In genomic region chr11:133948711-133949110, GRCh38 we compare ENCODE assay signal across 14 cellular contexts. TPM values are rescaled to one million over a fixed set of nuclear protein-coding genes. Genes with fewer than 3 reads are reported as not detected.
DNase-seq lines count a peak whose midpoint lies in the region; ATAC-seq and TF ChIP-seq lines count a peak whose summit lies in the region.
"Had no signal": no experiment of that assay in that cellular context is flagged by ENCODE, and none has a peak within 500 bp of the region (broad histone marks: within the 10 kb centered on the region; RNA-seq: fewer than 3 reads in every experiment).

No MANE protein-coding gene starts in this region.

- H3K9me3 ChIP-seq in iPS-15b (ENCODE audit: control insufficient read depth, insufficient read depth, low read length), result no peaks in the 10 kb centered on the region
- H3K9me3 ChIP-seq: transverse colon had no signal

- H3K4me3 ChIP-seq in GM23338, result peak overlapping the region; percentile 38; the same call in 1 of the 2 replicates
- H3K4me3 ChIP-seq in iPS-15b (ENCODE audit: low read depth, low read length), result peak overlapping the region; percentile 37
- H3K4me3 ChIP-seq: transverse colon had no signal

- H3K27me3 Mint-ChIP-seq in GM23338 (ENCODE audit: insufficient read depth, low read depth, poor library complexity), result peaks cover 21% of the 10 kb centered on the region
- H3K27me3 Mint-ChIP-seq in WTC11 (ENCODE audit: low read depth), result no peaks in the 10 kb centered on the region

- POLR2A ChIA-PET in WTC11 (lab: Charles Lee), result interaction anchor here (1.3 kb wide), 1 partner anchor 8 kb away, joined by 4 read pairs; the partner anchor contains the start of gene IGSF9B

- H3K4me2 ChIP-seq in GM23338, result peak overlapping the region; percentile 75

- H3K4me1 Mint-ChIP-seq in GM23338 (peaks cover 78% of the 10 kb centered on the region), WTC11 (peaks cover 73% of the 10 kb centered on the region)

- peaks cover 29% of the 10 kb centered on the region for H4K20me1 ChIP-seq in GM23338 (replicated peaks; ENCODE audit: insufficient read depth)

- H3K36me3 Mint-ChIP-seq in GM23338 (ENCODE audit: low read depth) (peaks cover 9% of the 10 kb centered on the region; the same call in 2 of the 3 replicates), WTC11 (peaks cover 7% of the 10 kb centered on the region)

- no peak overlapping the region for H2AFZ ChIP-seq in GM23338

- TF ChIP-seq CTCF in GM23338 (conservative IDR thresholded peaks at IDR 0.05; ENCODE audit: low read depth in 2 of 2) (no peak), WTC11 (IDR thresholded peaks at IDR 0.05) (no peak)

- CTCF ChIA-PET in WTC11 (lab: Charles Lee), result interaction anchor here (0.8 to 3.7 kb wide), 17 partner anchors 9 to 865 kb away, joined by 3 to 37 read pairs (median 8); partner anchors contain the start of gene IGSF9B

- 0 out of 2 replicates have a peak overlapping the region, but pooled peaks have one; percentile 14 for H3K27ac ChIP-seq in GM23338 (ENCODE audit: low read depth)
- H3K27ac ChIP-seq: brain microvascular endothelial cell, foreskin keratinocyte, transverse colon had no signal

- no peak overlapping the region for H3K9ac ChIP-seq in iPS-15b (ENCODE audit: low read depth, low read length)

- no peaks in the 10 kb centered on the region; the same call in 2 of the 3 replicates for H3K9me3 Mint-ChIP-seq in GM23338
- H3K9me3 Mint-ChIP-seq in WTC11, result no peaks in the 10 kb centered on the region
- H3K9me3 Mint-ChIP-seq: activated T-cell treated with anti-CD3 and anti-CD28 coated beads, Interleukin-2, amount 50 U/mL, for 4 hours had no signal

- H3K36me3 ChIP-seq in GM23338 (ENCODE audit: insufficient read depth) (0 out of 2 replicates have a peak, but pooled peaks cover 2% of the 10 kb centered on the region), iPS-15b (ENCODE audit: control insufficient read depth, insufficient read depth, low read length) (peaks cover 17% of the 10 kb centered on the region)
- H3K36me3 ChIP-seq: brain microvascular endothelial cell, transverse colon had no signal

- DNase-seq in NCI-H510A treated with DMSO at 0.1 percent for 48 hours (lab: John Stamatoyannopoulos, UW) (peak; percentile 47), NCI-H510A (lab: John Stamatoyannopoulos, UW) (no peak), GM23338 (ENCODE audit: low spot score) (no peak), WTC11 (ENCODE audit: low spot score) (no peak), DMS53 treated with DMSO at 0.1 percent for 48 hours (lab: John Stamatoyannopoulos, UW; ENCODE audit: unreplicated experiment) (no peak), ecto neural progenitor cell (ENCODE audit: low spot score) (no peak), GM19238 (ENCODE audit: insufficient read length, low spot score) (no peak)
- DNase-seq: brain microvascular endothelial cell, Calu3, foreskin keratinocyte, transverse colon had no signal

- H3K27me3 ChIP-seq in GM23338 (ENCODE audit: insufficient read depth), result no peaks in the 10 kb centered on the region
- H3K27me3 ChIP-seq in iPS-15b (ENCODE audit: control insufficient read depth, insufficient read depth, low read length), result no peaks in the 10 kb centered on the region

- H3K4me3 Mint-ChIP-seq in GM23338 (peak overlapping the region; percentile 55), WTC11 (peak overlapping the region; percentile 20)

- no peak for ATAC-seq in GM23338
- no peak for ATAC-seq in WTC11
- ATAC-seq: HCT116 had no signal

- H3F3A ChIP-seq in GM23338 (replicated peaks; ENCODE audit: low read depth), result no peaks in the 10 kb centered on the region; the same call in 1 of the 2 replicates

- H3K4me1 ChIP-seq in GM23338 (ENCODE audit: insufficient read depth) (peaks cover 71% of the 10 kb centered on the region), iPS-15b (ENCODE audit: control insufficient read depth, insufficient read depth, low read length) (peaks cover 47% of the 10 kb centered on the region)
- H3K4me1 ChIP-seq: foreskin keratinocyte had no signal

- peaks cover 74% of the 10 kb centered on the region for H3K79me2 ChIP-seq in GM23338 (replicated peaks; ENCODE audit: insufficient read depth)

- H3K27ac Mint-ChIP-seq in GM23338, result peak overlapping the region; percentile 45
- peak overlapping the region; percentile 34; the same call in 1 of the 2 replicates for H3K27ac Mint-ChIP-seq in WTC11

- no peaks in the 10 kb centered on the region for H3K9me2 ChIP-seq in GM23338 (ENCODE audit: insufficient read depth)

TF ChIP-seq in GM23338, 12 proteins besides CTCF, POLR2A, EP300 and RAD21 (continues in another document):
- TF ChIP-seq ZNF331 (CRISPR knock-in tag; IDR thresholded peaks at IDR 0.05; ENCODE audit: low read depth), result no peak
- no peak for TF ChIP-seq REST (IDR thresholded peaks at IDR 0.05; ENCODE audit: unreplicated experiment)
- TF ChIP-seq POLR2AphosphoS5 (IDR thresholded peaks at IDR 0.05; ENCODE audit: low read depth), result no peak

TF ChIP-seq in WTC11, 78 proteins besides CTCF, POLR2A, EP300 and RAD21:
- TF ChIP-seq ZNF423 (CRISPR knock-in tag; IDR thresholded peaks at IDR 0.05), result no peak
- TF ChIP-seq MXD4 (CRISPR knock-in tag; IDR thresholded peaks at IDR 0.05; ENCODE audit: borderline replicate concordance), result no peak
- TF ChIP-seq GRHL2 (CRISPR knock-in tag; IDR thresholded peaks at IDR 0.05; ENCODE audit: insufficient replicate concordance, severe bottlenecking), result no peak
- no peak for TF ChIP-seq FOXK1 (CRISPR knock-in tag; IDR thresholded peaks at IDR 0.05)
- TF ChIP-seq ETV6 (CRISPR knock-in tag; IDR thresholded peaks at IDR 0.05), result no peak
- no peak for TF ChIP-seq TP53 (CRISPR knock-in tag; IDR thresholded peaks at IDR 0.05)
- TF ChIP-seq ZNF263 (CRISPR knock-in tag; IDR thresholded peaks at IDR 0.05; ENCODE audit: low read depth), result no peak
- no peak for TF ChIP-seq AR (CRISPR knock-in tag; IDR thresholded peaks at IDR 0.05)
- TF ChIP-seq ATF1 (CRISPR knock-in tag; IDR thresholded peaks at IDR 0.05), result no peak
- no peak for TF ChIP-seq MYBL2 (CRISPR knock-in tag; IDR thresholded peaks at IDR 0.05)
- no peak for TF ChIP-seq PRRX2 (CRISPR knock-in tag; IDR thresholded peaks at IDR 0.05)
- no peak for TF ChIP-seq ESRRA (CRISPR knock-in tag; IDR thresholded peaks at IDR 0.05; ENCODE audit: borderline replicate concordance)
- no peak for TF ChIP-seq SMAD4 (CRISPR knock-in tag; IDR thresholded peaks at IDR 0.05)

RNA-seq across cellular contexts. Expression of gene IGSF9B, which starts 8.1 kb away (rescaled TPM):
- 41.2 and 51.2 TPM in 2 replicates for total RNA-seq in GM23338 (2014; rRNA removed; shearing (Covaris generic))
- 8.7 TPM in 2 replicates for polyA plus RNA-seq in GM23338 (2016; fragmentation: Nextera tagmentation; extraction: Ambion mirVana)
- 52.7 to 57.1 TPM (median 55.2 TPM) in 3 replicates for total RNA-seq in WTC11 (2021)
